ENCODE assay signal across 32 cellular contexts in genomic region chr11:32991898-32992297, GRCh38. TPM values are rescaled to one million over a fixed set of nuclear protein-coding genes. Genes with fewer than 3 reads are reported as not detected.
DNase-seq lines count a peak whose midpoint lies in the region; ATAC-seq, FAIRE-seq and TF ChIP-seq lines count a peak whose summit lies in the region.
"Had no signal": no experiment of that assay in that cellular context is flagged by ENCODE, and none has a peak within 500 bp of the region (broad histone marks: within the 10 kb centered on the region; RNA-seq: fewer than 3 reads in every experiment).

No MANE protein-coding gene starts in this region.

- no peak for TF ChIP-seq EP300 in K562 (IDR thresholded peaks at IDR 0.05; ENCODE audit: low read length)

- no peak overlapping the region for H3K27ac ChIP-seq in HEK293 (ENCODE audit: extremely low read depth, low read depth, low read length)
- no peak overlapping the region for H3K27ac ChIP-seq in K562 (ENCODE audit: extremely low read depth, low read depth, low read length)
- H3K27ac ChIP-seq: 22Rv1; A549; BLaER1; BLaER1 treated with 17β-estradiol and CSF1 and Interleukin-3, amounts not matched to agents 10 nM and 100 nM; C4-2B had no signal

- FAIRE-seq in K562 (lab: Jason Lieb, UNC) = no peak
- FAIRE-seq: A204.1, A549, D721Med had no signal

- H3K4me1 ChIP-seq in HEK293 (ENCODE audit: control insufficient read depth, insufficient read depth, low read length) (no peaks in the 10 kb centered on the region), K562 (replicated peaks in 1 of 2; ENCODE audit: control insufficient read depth in 2 of 2, insufficient read depth in 2 of 2, low read length in 2 of 2) (no peaks in the 10 kb centered on the region)
- H3K4me1 ChIP-seq: A549; BE2C; BLaER1; BLaER1 treated with 17β-estradiol and CSF1 and Interleukin-3, amounts not matched to agents 10 nM and 100 nM had no signal

- no peak for TF ChIP-seq CTCF in HEK293 (tag by site-specific recombination; IDR thresholded peaks at IDR 0.05)
- no peak for TF ChIP-seq CTCF in K562 (IDR thresholded peaks at IDR 0.05 in 2 of 3, conservative IDR thresholded peaks at IDR 0.05 in 1 of 3; ENCODE audit: insufficient read depth in 2 of 3, low read depth in 1 of 3, low read length in 3 of 3)

- in situ Hi-C loops in K562 (cut with MboI) = no loop called here

- POLR2A ChIA-PET in HEK293 (lab: Yijun Ruan, JAX) = no interaction called here
- POLR2A ChIA-PET in K562 (lab: Yijun Ruan, JAX) = no interaction called here

- BruUV-seq in K562 (replicated peaks; lab: Mats Ljungman, UMichigan) = no TSS peak

- no peaks in the 10 kb centered on the region for H3K79me2 ChIP-seq in K562 (ENCODE audit: control insufficient read depth, insufficient read depth, low read length)

- H3K9ac ChIP-seq in K562 (ENCODE audit: insufficient read depth in 1 of 2, low read depth in 2 of 2, low read length in 2 of 2) = no peak overlapping the region
- H3K9ac ChIP-seq: BLaER1; BLaER1 treated with 17β-estradiol and CSF1 and Interleukin-3, amounts not matched to agents 10 nM and 100 nM had no signal

- no peaks in the 10 kb centered on the region for H3K9me1 ChIP-seq in K562 (ENCODE audit: control insufficient read depth, insufficient read depth, low read length)

- H4K20me1 ChIP-seq in K562 (replicated peaks; ENCODE audit: control insufficient read depth, insufficient read depth, low read length) = no peaks in the 10 kb centered on the region
- H4K20me1 ChIP-seq: BLaER1; BLaER1 treated with 17β-estradiol and CSF1 and Interleukin-3, amounts not matched to agents 10 nM and 100 nM had no signal

- no peak overlapping the region for H3K4me2 ChIP-seq in K562 (ENCODE audit: insufficient read depth, low read length)
- H3K4me2 ChIP-seq: A549; BLaER1; BLaER1 treated with 17β-estradiol and CSF1 and Interleukin-3, amounts not matched to agents 10 nM and 100 nM had no signal

- H3K36me3 ChIP-seq in HEK293 (ENCODE audit: control insufficient read depth in 2 of 2, insufficient read depth in 1 of 2, low read length in 2 of 2) (no peaks in the 10 kb centered on the region), K562 (ENCODE audit: control insufficient read depth, insufficient read depth, low read length) (no peaks in the 10 kb centered on the region)
- H3K36me3 ChIP-seq: BE2C; BLaER1; BLaER1 treated with 17β-estradiol and CSF1 and Interleukin-3, amounts not matched to agents 10 nM and 100 nM had no signal

- DNase-seq in K562 (ENCODE audit: extremely low read depth in 1 of 4, low spot score in 3 of 4) (no peak), NCI-H1092 treated with DMSO at 0.1 percent for 48 hours (lab: John Stamatoyannopoulos, UW) (no peak)
- DNase-seq in activated CD8-positive, alpha-beta memory T cell treated with anti-CD3 and anti-CD28 coated beads for 24 hours = no peak
- DNase-seq: 8988T; ACHN; AML-193; BE2C; C1 segment of cervical spinal cord; Caco-2; Calu3; CD4-positive, alpha-beta memory T cell; CD4-positive, alpha-beta T cell; CD4-positive, CD25-positive, alpha-beta regulatory T cell; CD8-positive, alpha-beta memory T cell; CD8-positive, alpha-beta T cell; COR-L47; DMS 273 treated with DMSO at 0.1 percent for 48 hours; DMS153; DMS53; DMS79; DMS79 treated with DMSO at 0.1 percent for 48 hours; DND-41; EL had no signal

- no peak for ATAC-seq in K562
- ATAC-seq: A549; CD8-positive, alpha-beta T cell had no signal

- H3K9me3 ChIP-seq in HEK293 (ENCODE audit: control insufficient read depth, insufficient read depth, low read depth, low read length) (no peaks in the 10 kb centered on the region), K562 (replicated peaks; ENCODE audit: control insufficient read depth, insufficient read depth, low read depth, low read length) (0 out of 2 replicates have a peak, but pooled peaks cover 2% of the 10 kb centered on the region)
- H3K9me3 ChIP-seq: BE2C had no signal

- CTCF ChIA-PET in HEK293 (lab: Yijun Ruan, JAX) (no interaction called here), K562 (lab: Yijun Ruan, JAX; ENCODE audit: low intra/inter-chr PET ratio) (no interaction called here)

- H3K27me3 ChIP-seq in K562 (ENCODE audit: control insufficient read depth in 2 of 2, insufficient read depth in 2 of 2, low read length in 2 of 2) = peaks cover 0 to 8% of the 10 kb centered on the region in 2 experiments; a peak in 3 of 5 replicates
- H3K27me3 ChIP-seq: BE2C; BLaER1; BLaER1 treated with 17β-estradiol and CSF1 and Interleukin-3, amounts not matched to agents 10 nM and 100 nM had no signal

- H3K4me3 ChIP-seq in HEK293 (ENCODE audit: low read depth, low read length) (no peak overlapping the region), K562 (no peak overlapping the region)
- H3K4me3 ChIP-seq: A549; BLaER1; BLaER1 treated with 17β-estradiol and CSF1 and Interleukin-3, amounts not matched to agents 10 nM and 100 nM had no signal

- no peak for TF ChIP-seq POLR2A in K562 (conservative IDR thresholded peaks at IDR 0.05)

- intact Hi-C loops in K562 (cut with micrococcal nuclease) = no loop called here

- TF ChIP-seq RAD21 in K562 (CRISPR knock-in tag; conservative IDR thresholded peaks at IDR 0.05 in 1 of 2, IDR thresholded peaks at IDR 0.05 in 1 of 2) = no peak

- no peak overlapping the region for H2AFZ ChIP-seq in K562 (ENCODE audit: low read depth, low read length)

TF ChIP-seq in HEK293, 187 proteins besides CTCF, POLR2A, EP300 and RAD21:
- TF ChIP-seq SETDB1 (IDR thresholded peaks at IDR 0.05; ENCODE audit: insufficient read length, low read length) (peak; percentile 78), ZNF10 (tag by site-specific recombination; IDR thresholded peaks at IDR 0.05) (no peak)

TF ChIP-seq in K562, 482 proteins besides CTCF, POLR2A, EP300 and RAD21:
- TF ChIP-seq ZKSCAN3 (CRISPR knock-in tag; IDR thresholded peaks at IDR 0.05) = no peak
- TF ChIP-seq ELF4 (CRISPR knock-in tag; IDR thresholded peaks at IDR 0.05) = no peak
- no peak for TF ChIP-seq PHTF2 (CRISPR knock-in tag; IDR thresholded peaks at IDR 0.05)
- peak; percentile 88 for TF ChIP-seq ZNF507 (tag; conservative IDR thresholded peaks at IDR 0.05)

RNA-seq across cellular contexts. Expression of gene DEPDC7, which starts 23.8 kb away (rescaled TPM):
- 16.3 and 28.3 TPM in 2 replicates for total RNA-seq in K562 (2011; cell fraction: chromatin; rRNA removed; ENCODE audit: low replicate concordance)
- total RNA-seq in K562 (2011; cell fraction: nucleolus; rRNA removed) = 7.8 and 9.7 TPM in 2 replicates
- total RNA-seq in K562 (2011; cell fraction: nucleoplasm; rRNA removed) = 16.7 and 18.7 TPM in 2 replicates
- total RNA-seq in K562 (2014; rRNA removed) = 8.4 and 10.3 TPM in 2 replicates
- total RNA-seq in K562 (2014; rRNA removed; fragmentation: Illumina TruSeq; extraction: Trizol) = 13.8 and 13.9 TPM in 2 replicates
- total RNA-seq in K562 (2015; rRNA removed; fragmentation: Illumina TruSeq; extraction: Trizol) = 13.8 and 15.5 TPM in 2 replicates
- total RNA-seq in K562 (2021) = 9.4 and 9.5 TPM in 2 replicates
- polyA plus RNA-seq in K562 (2011; rRNA removed) = 14.5 and 19.9 TPM in 2 replicates
- 3.4 and 6.0 TPM in 2 replicates for polyA plus RNA-seq in K562 (2011; cell fraction: cytosol; rRNA removed)
- 12.6 and 16.7 TPM in 2 replicates for polyA plus RNA-seq in K562 (2011; cell fraction: nucleus; rRNA removed)
- polyA plus RNA-seq in K562 (2012) = 5.3 and 7.0 TPM in 2 replicates
- polyA plus RNA-seq in K562 (2014; fragmentation: Illumina TruSeq; extraction: Trizol) = 12.7 and 15.7 TPM in 2 replicates
- 1 to 10 TPM; 5.4 to 8.1 TPM for polyA plus RNA-seq in K562 (2014; fragmentation: Nextera tagmentation; extraction: Ambion mirVana)
- 12.0 and 13.8 TPM in 2 replicates for polyA plus RNA-seq in K562 (2014; rRNA removed)
- 13.2 and 14.0 TPM in 2 replicates for polyA minus RNA-seq in K562 (2011; rRNA and poly(A)+ RNA removed)
- 4.3 and 5.2 TPM in 2 replicates for polyA minus RNA-seq in K562 (2011; cell fraction: cytosol; rRNA and poly(A)+ RNA removed)
- polyA minus RNA-seq in K562 (2011; cell fraction: nucleus; rRNA and poly(A)+ RNA removed) = 11.3 and 13.6 TPM in 2 replicates
- total RNA-seq: B cell had no signal

RNA-seq across cellular contexts. Expression of gene TCP11L1, which starts 47.5 kb away (rescaled TPM):
- total RNA-seq in K562 (2011; cell fraction: chromatin; rRNA removed; ENCODE audit: low replicate concordance) = 15.7 and 21.6 TPM in 2 replicates
- total RNA-seq in K562 (2011; cell fraction: nucleolus; rRNA removed) = 8.2 and 9.9 TPM in 2 replicates
- 15.8 and 19.5 TPM in 2 replicates for total RNA-seq in K562 (2011; cell fraction: nucleoplasm; rRNA removed)
- total RNA-seq in K562 (2014; rRNA removed) = 5.8 and 15.3 TPM in 2 replicates
- total RNA-seq in K562 (2014; rRNA removed; fragmentation: Illumina TruSeq; extraction: Trizol) = 6.2 and 6.4 TPM in 2 replicates
- 4.5 and 4.7 TPM in 2 replicates for total RNA-seq in K562 (2015; rRNA removed; fragmentation: Illumina TruSeq; extraction: Trizol)
- 8.1 and 8.9 TPM in 2 replicates for total RNA-seq in K562 (2021)
- polyA plus RNA-seq in K562 (2011; rRNA removed) = 5.8 and 6.1 TPM in 2 replicates
- 4.6 and 6.3 TPM in 2 replicates for polyA plus RNA-seq in K562 (2011; cell fraction: cytosol; rRNA removed)
- polyA plus RNA-seq in K562 (2011; cell fraction: nucleus; rRNA removed) = 4.9 and 5.8 TPM in 2 replicates
- 2.4 and 3.6 TPM in 2 replicates for polyA plus RNA-seq in K562 (2012)
- polyA plus RNA-seq in K562 (2014; fragmentation: Illumina TruSeq; extraction: Trizol) = 4.5 and 5.4 TPM in 2 replicates
- 1 to 10 TPM; 1.6 TPM for polyA plus RNA-seq in K562 (2014; fragmentation: Nextera tagmentation; extraction: Ambion mirVana)
- polyA plus RNA-seq in K562 (2014; rRNA removed) = 4.1 and 4.3 TPM in 2 replicates
- polyA minus RNA-seq in K562 (2011; rRNA and poly(A)+ RNA removed) = 17.5 and 18.7 TPM in 2 replicates
- 8.2 and 9.4 TPM in 2 replicates for polyA minus RNA-seq in K562 (2011; cell fraction: cytosol; rRNA and poly(A)+ RNA removed)
- polyA minus RNA-seq in K562 (2011; cell fraction: nucleus; rRNA and poly(A)+ RNA removed) = 5.0 and 10.7 TPM in 2 replicates

Comparison
In these comparisons a context has a peak if more than half of its experiments do, and no peak if none do; other contexts are left out.
1. Of the 44 proteins assayed by ChIP-seq in both K562 and HEK293: peak only in K562: none; only in HEK293: SETDB1; in both: none; in neither: 43.